Comparison of ENCODE assay signal across 13 cellular contexts in genomic region chr4:37994569-37994968, GRCh38. TPM values are rescaled to one million over a fixed set of nuclear protein-coding genes. Genes with fewer than 3 reads are reported as not detected.
DNase-seq lines count a peak whose midpoint lies in the region; ATAC-seq and TF ChIP-seq lines count a peak whose summit lies in the region.
"Had no signal": no experiment of that assay in that cellular context is flagged by ENCODE, and none has a peak within 500 bp of the region (broad histone marks: within the 10 kb centered on the region; RNA-seq: fewer than 3 reads in every experiment).

No MANE protein-coding gene starts in this region.

- no peaks in the 10 kb centered on the region for H3K36me3 ChIP-seq in CD4-positive, CD25-positive, alpha-beta regulatory T cell (ENCODE audit: control insufficient read depth, insufficient read depth, low read length)
- H3K36me3 ChIP-seq in esophagus muscularis mucosa, result no peaks in the 10 kb centered on the region

- ATAC-seq in CD4-positive, CD25-positive, alpha-beta regulatory T cell (ENCODE audit: low read depth in 2 of 2), result no peak
- ATAC-seq in GM19372 (IDR thresholded peaks at IDR 0.05; ENCODE audit: low read depth, unreplicated experiment), result peak; percentile 56
- ATAC-seq in HG03159 (IDR thresholded peaks at IDR 0.05; ENCODE audit: unreplicated experiment), result peak; percentile 71
- no peak for ATAC-seq in GM19328 (IDR thresholded peaks at IDR 0.05; ENCODE audit: unreplicated experiment)
- ATAC-seq: foreskin keratinocyte had no signal

- no peaks in the 10 kb centered on the region for H3K9me3 ChIP-seq in CD4-positive, CD25-positive, alpha-beta regulatory T cell (ENCODE audit: control insufficient read depth in 2 of 2, low read length in 2 of 2)
- H3K9me3 ChIP-seq in esophagus muscularis mucosa, result no peaks in the 10 kb centered on the region

- H3K27ac ChIP-seq in CD4-positive, CD25-positive, alpha-beta regulatory T cell (ENCODE audit: insufficient read depth, low read length, poor library complexity, severe bottlenecking), result no peak overlapping the region
- peak overlapping the region; percentile 35 to 64 (median 58) for H3K27ac ChIP-seq in esophagus muscularis mucosa (replicated peaks in 1 of 4)
- H3K27ac ChIP-seq: foreskin keratinocyte had no signal

- no peak overlapping the region for H3K4me3 ChIP-seq in CD4-positive, CD25-positive, alpha-beta regulatory T cell (ENCODE audit: low read depth, low read length)
- H3K4me3 ChIP-seq in esophagus muscularis mucosa, result no peak overlapping the region

- no peak for TF ChIP-seq CTCF in esophagus muscularis mucosa (IDR thresholded peaks at IDR 0.05)

- no peak for TF ChIP-seq POLR2A in esophagus muscularis mucosa (IDR thresholded peaks at IDR 0.05; ENCODE audit: low read depth)

- peak in 1 of 3 donors; percentile 19 for DNase-seq in CD4-positive, CD25-positive, alpha-beta regulatory T cell
- DNase-seq in esophagus muscularis mucosa (ENCODE audit: extremely low spot score) (no peak), HK-2 (ENCODE audit: unreplicated experiment) (no peak), Ammon's horn (ENCODE audit: low spot score) (no peak), NCI-H524 treated with DMSO at 0.1 percent for 48 hours (lab: John Stamatoyannopoulos, UW) (no peak)
- DNase-seq: activated CD8-positive, alpha-beta memory T cell treated with anti-CD3 and anti-CD28 coated beads, Interleukin-2, amount 50 U/mL, for 48 hours; AML-193; foreskin keratinocyte; stimulated activated CD4-positive, alpha-beta T cell treated with anti-CD3 and anti-CD28 coated beads, Interleukin-12 subunit alpha, Interleukin-12 subunit beta, amount 100 ng/mL, for 4 hours had no signal

- no peaks in the 10 kb centered on the region for H3K4me1 ChIP-seq in CD4-positive, CD25-positive, alpha-beta regulatory T cell (ENCODE audit: control insufficient read depth, insufficient read depth, low read length, poor library complexity, severe bottlenecking)
- H3K4me1 ChIP-seq in esophagus muscularis mucosa, result peaks cover 61 to 92% (median 82%) of the 10 kb centered on the region in 4 donors
- H3K4me1 ChIP-seq: foreskin keratinocyte had no signal

- intact Hi-C loops in esophagus muscularis mucosa (cut with DNase I), result no loop called here

- WGBS in esophagus muscularis mucosa, result 52% methylated on average over 3 of the region's 3 CpGs

- H3K27ac Mint-ChIP-seq in CD4-positive, CD25-positive, alpha-beta regulatory T cell, result peak overlapping the region in 2 of 3 donors; percentile 75 to 81

- no peaks in the 10 kb centered on the region for H3K27me3 ChIP-seq in CD4-positive, CD25-positive, alpha-beta regulatory T cell (ENCODE audit: control insufficient read depth, insufficient read depth, low read length)
- H3K27me3 ChIP-seq in esophagus muscularis mucosa, result no peaks in the 10 kb centered on the region
- H3K27me3 ChIP-seq: foreskin keratinocyte had no signal

- no peaks in the 10 kb centered on the region for H3K27me3 Mint-ChIP-seq in CD4-positive, CD25-positive, alpha-beta regulatory T cell
- H3K27me3 Mint-ChIP-seq: central memory CD8-positive, alpha-beta T cell had no signal

- no peak overlapping the region for H3K4me3 Mint-ChIP-seq in CD4-positive, CD25-positive, alpha-beta regulatory T cell
- H3K4me3 Mint-ChIP-seq: central memory CD8-positive, alpha-beta T cell had no signal

- H3K36me3 Mint-ChIP-seq in CD4-positive, CD25-positive, alpha-beta regulatory T cell, result peaks cover 10% of the 10 kb centered on the region

- TF ChIP-seq EP300 in esophagus muscularis mucosa (IDR thresholded peaks at IDR 0.05), result no peak

- H3K9me3 Mint-ChIP-seq in CD4-positive, CD25-positive, alpha-beta regulatory T cell, result no peaks in the 10 kb centered on the region
- H3K9me3 Mint-ChIP-seq: central memory CD8-positive, alpha-beta T cell had no signal

- H3K4me1 Mint-ChIP-seq in CD4-positive, CD25-positive, alpha-beta regulatory T cell, result peaks cover 6 to 47% (median 26%) of the 10 kb centered on the region in 4 donors

RNA-seq across cellular contexts. Expression of gene PTTG2, which starts 34.4 kb away (rescaled TPM):
- total RNA-seq in CD4-positive, CD25-positive, alpha-beta regulatory T cell, result 2.0 TPM
- polyA plus RNA-seq in CD4-positive, CD25-positive, alpha-beta regulatory T cell, result not detected
- 1 to 10 TPM in 2 of 4 donors, under 1 TPM in 2; 0.71 to 5.8 (median 1.5) TPM for total RNA-seq in esophagus muscularis mucosa
- total RNA-seq: foreskin keratinocyte had no signal
- polyA plus RNA-seq: foreskin keratinocyte had no signal

Comparison
In these comparisons a context has a peak if more than half of its experiments do, and no peak if none do; other contexts are left out.
1. ATAC-seq: peak in GM19372 (single experiment) and HG03159 (single experiment); none in CD4-positive, CD25-positive, alpha-beta regulatory T cell (0 of 2) and GM19328 (single experiment).